ENCODE assay signal across 1 cellular context in the genomic region with DNA sequence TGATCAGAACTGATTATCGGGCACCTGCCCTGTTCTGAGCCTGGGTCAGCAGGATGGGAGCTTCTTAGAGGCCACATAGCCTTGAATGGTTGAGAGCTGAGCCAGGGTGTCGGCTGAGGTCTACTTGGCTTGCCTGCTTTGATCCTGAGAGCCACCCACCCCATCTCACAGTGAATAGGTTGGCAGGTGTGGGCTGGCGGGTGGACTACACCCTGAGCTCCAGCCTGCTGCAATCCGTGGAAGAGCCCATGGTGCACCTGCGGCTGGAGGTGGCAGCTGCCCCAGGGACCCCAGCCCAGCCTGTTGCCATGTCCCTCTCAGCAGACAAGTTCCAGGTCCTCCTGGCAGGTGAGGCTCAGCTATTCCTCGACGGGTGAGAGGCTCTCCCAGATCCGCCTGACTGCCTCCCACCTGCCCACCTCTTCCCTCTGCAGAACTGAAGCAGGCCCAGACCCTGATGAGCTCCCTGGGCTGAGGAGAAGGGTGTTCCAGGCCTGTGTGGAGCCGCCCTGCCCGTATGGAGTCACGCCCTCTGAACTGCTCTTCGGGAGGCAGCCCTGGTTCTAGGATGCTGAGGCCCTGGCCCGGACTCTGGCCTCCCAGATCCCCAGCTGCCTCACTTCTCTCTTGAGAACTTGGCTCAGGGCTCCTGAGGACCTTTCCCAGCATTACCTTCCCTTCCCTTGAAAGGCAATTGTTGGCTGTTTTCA.
TF ChIP-seq lines count a peak whose summit lies in the region.

No MANE protein-coding gene starts in this region.

TF ChIP-seq in HEK293, 187 proteins besides CTCF, POLR2A, EP300 and RAD21:
- TF ChIP-seq ZNF48 (tag by site-specific recombination; IDR thresholded peaks at IDR 0.05) (no peak), EGR2 (tag by site-specific recombination; IDR thresholded peaks at IDR 0.05; ENCODE audit: low read depth) (peak; percentile 42; the same call in 1 of the 2 replicates), ZNF211 (tag by site-specific recombination; IDR thresholded peaks at IDR 0.05; ENCODE audit: low read depth) (no peak), ZNF2 (tag by site-specific recombination; IDR thresholded peaks at IDR 0.05) (no peak), ZNF664 (tag by site-specific recombination; IDR thresholded peaks at IDR 0.05) (no peak), ZNF596 (tag by site-specific recombination; IDR thresholded peaks at IDR 0.05) (no peak), ZNF791 (tag by site-specific recombination; IDR thresholded peaks at IDR 0.05) (no peak), MZF1 (tag by site-specific recombination; IDR thresholded peaks at IDR 0.05; ENCODE audit: borderline replicate concordance) (no peak), ZFHX2 (tag by site-specific recombination; conservative IDR thresholded peaks at IDR 0.05) (peak; percentile 48), ZNF23 (tag by site-specific recombination; IDR thresholded peaks at IDR 0.05; ENCODE audit: borderline replicate concordance) (no peak), ZBTB17 (tag by site-specific recombination; IDR thresholded peaks at IDR 0.05) (no peak), ZNF548 (tag by site-specific recombination; IDR thresholded peaks at IDR 0.05) (no peak), SP2 (tag by site-specific recombination; IDR thresholded peaks at IDR 0.05) (no peak), SCRT2 (tag by site-specific recombination; IDR thresholded peaks at IDR 0.05) (0 out of 2 replicates have a peak, but pooled peaks have one; percentile 29), ZNF658 (tag by site-specific recombination; IDR thresholded peaks at IDR 0.05) (no peak)
- TF ChIP-seq, protein P1, sequence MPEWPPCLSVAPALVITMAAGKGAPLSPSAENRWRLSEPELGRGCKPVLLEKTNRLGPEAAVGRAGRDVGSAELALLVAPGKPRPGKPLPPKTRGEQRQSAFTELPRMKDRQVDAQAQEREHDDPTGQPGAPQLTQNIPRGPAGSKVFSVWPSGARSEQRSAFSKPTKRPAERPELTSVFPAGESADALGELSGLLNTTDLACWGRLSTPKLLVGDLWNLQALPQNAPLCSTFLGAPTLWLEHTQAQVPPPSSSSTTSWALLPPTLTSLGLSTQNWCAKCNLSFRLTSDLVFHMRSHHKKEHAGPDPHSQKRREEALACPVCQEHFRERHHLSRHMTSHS (tag by site-specific recombination; IDR thresholded peaks at IDR 0.05), result no peak
TF ChIP-seq in HEK293: peak in this region for 3.
